ENCODE assay signal across 13 cellular contexts in genomic region chr2:144233226-144234114, GRCh38.
A peak's percentile ranks its signal among the peaks of the same experiment; 100 is the strongest.
DNase-seq lines count a peak whose midpoint lies in the region; ATAC-seq lines count a peak whose summit lies in the region.
"Had no signal": no experiment of that assay in that cellular context is flagged by ENCODE, and none has a peak within 500 bp of the region (broad histone marks: within the 10 kb centered on the region; RNA-seq: fewer than 3 reads in every experiment).

No MANE protein-coding gene starts in this region.

- H3K36me3 Mint-ChIP-seq in stimulated activated memory B cell treated with anti-CD40 and anti-IgM and Interleukin-4, amounts not matched to agents 10 μg/mL and 1 μg/mL and 100 μg/mL, for 72 hours, result peaks cover 19% of the 10 kb centered on the region

- H3K27ac ChIP-seq in angular gyrus (ENCODE audit: low read depth, low read length), result peak overlapping the region; percentile 38
- H3K27ac ChIP-seq: foreskin keratinocyte had no signal

- ATAC-seq in activated CD4-positive, CD25-positive, alpha-beta regulatory T cell treated with anti-CD3 and anti-CD28 coated beads, Interleukin-2, amount 50 U/mL, for 24 hours, result peak; percentile 39 to 43
- no peak for ATAC-seq in stimulated activated memory B cell treated with anti-CD40 and anti-IgM and Interleukin-4, amounts not matched to agents 10 μg/mL and 1 μg/mL and 100 μg/mL, for 72 hours
- ATAC-seq: foreskin keratinocyte had no signal

- no peak for DNase-seq in activated CD4-positive, CD25-positive, alpha-beta regulatory T cell (lab: John Stamatoyannopoulos, UW)
- DNase-seq in NCI-H446 (lab: John Stamatoyannopoulos, UW) (peak; percentile 39 to 74), SW 1271 (lab: John Stamatoyannopoulos, UW) (no peak), A172 (ENCODE audit: low spot score) (no peak), RPMI8226 (no peak)
- DNase-seq: effector CD4-positive, alpha-beta T cell; foreskin keratinocyte; T-cell; upper lobe of left lung had no signal

- H3K9me3 Mint-ChIP-seq in stimulated activated memory B cell treated with anti-CD40 and anti-IgM and Interleukin-4, amounts not matched to agents 10 μg/mL and 1 μg/mL and 100 μg/mL, for 72 hours, result peaks cover 1% of the 10 kb centered on the region
- H3K9me3 Mint-ChIP-seq: nephron, T-cell had no signal

- H3K27ac Mint-ChIP-seq in stimulated activated memory B cell treated with anti-CD40 and anti-IgM and Interleukin-4, amounts not matched to agents 10 μg/mL and 1 μg/mL and 100 μg/mL, for 72 hours, result peak overlapping the region; percentile 70
- H3K27ac Mint-ChIP-seq: nephron had no signal

- H3K27me3 Mint-ChIP-seq in stimulated activated memory B cell treated with anti-CD40 and anti-IgM and Interleukin-4, amounts not matched to agents 10 μg/mL and 1 μg/mL and 100 μg/mL, for 72 hours, result no peaks in the 10 kb centered on the region
- H3K27me3 Mint-ChIP-seq: T-cell had no signal

- H3K4me3 Mint-ChIP-seq in stimulated activated memory B cell treated with anti-CD40 and anti-IgM and Interleukin-4, amounts not matched to agents 10 μg/mL and 1 μg/mL and 100 μg/mL, for 72 hours, result no peak overlapping the region
- H3K4me3 Mint-ChIP-seq: nephron had no signal

- peaks cover 54% of the 10 kb centered on the region for H3K4me1 Mint-ChIP-seq in stimulated activated memory B cell treated with anti-CD40 and anti-IgM and Interleukin-4, amounts not matched to agents 10 μg/mL and 1 μg/mL and 100 μg/mL, for 72 hours

Comparison
In these comparisons a context has a peak if more than half of its experiments do, and no peak if none do; other contexts are left out.
1. DNase-seq: peak in NCI-H446 (2 of 2); none in activated CD4-positive, CD25-positive, alpha-beta regulatory T cell (0 of 4), SW 1271 (0 of 2), A172 (single experiment) and RPMI8226 (single experiment).